In genomic region chr2:199228887-199229819, GRCh38 we compare ENCODE assay signal across 8 cellular contexts.
DNase-seq lines count a peak whose midpoint lies in the region; ATAC-seq, FAIRE-seq and TF ChIP-seq lines count a peak whose summit lies in the region.

No MANE protein-coding gene starts in this region.

- TF ChIP-seq CTCF in WTC11 (IDR thresholded peaks at IDR 0.05) (no peak), lower leg skin (IDR thresholded peaks at IDR 0.05) (no peak)

- no peak overlapping the region for H3K4me3 ChIP-seq in lower leg skin (ENCODE audit: low read depth, poor library complexity, severe bottlenecking)

- POLR2A ChIA-PET in WTC11 (lab: Charles Lee): no interaction called here

- TF ChIP-seq POLR2A in lower leg skin (IDR thresholded peaks at IDR 0.05): no peak

- H3K4me1 Mint-ChIP-seq in activated T-helper 1 cell treated with anti-CD3 and anti-CD28 coated beads, Interleukin-12 subunit alpha, Interleukin-12 subunit beta, Interleukin-2, Interleukin-4 antibody, amounts not matched to agents 30 ng/mL and 10 ng/mL and 1 ng/mL, durations not matched to agents 14 hours and 24 hours and 36 hours (ENCODE audit: low read depth): no peaks in the 10 kb centered on the region
- no peaks in the 10 kb centered on the region for H3K4me1 Mint-ChIP-seq in WTC11

- ATAC-seq in GM21526 (IDR thresholded peaks at IDR 0.05; ENCODE audit: low FRiP score, unreplicated experiment) (peak; percentile 56), WTC11 (no peak)
- peak; percentile 90 for ATAC-seq in stimulated activated naive CD8-positive, alpha-beta T cell treated with anti-CD3 and anti-CD28 coated beads, Interleukin-15, Interleukin-2, amounts not matched to agents 100 U/mL and 50 U/mL, for 24 hours

- FAIRE-seq in HTR-8/SVneo (lab: Jason Lieb, UNC): peak; percentile 91

- no peak overlapping the region for H3K4me3 Mint-ChIP-seq in activated T-helper 1 cell treated with anti-CD3 and anti-CD28 coated beads, Interleukin-12 subunit alpha, Interleukin-12 subunit beta, Interleukin-2, Interleukin-4 antibody, amounts not matched to agents 30 ng/mL and 10 ng/mL and 1 ng/mL, durations not matched to agents 14 hours and 24 hours and 36 hours
- no peak overlapping the region for H3K4me3 Mint-ChIP-seq in WTC11

- H3K9me3 Mint-ChIP-seq in activated T-helper 1 cell treated with anti-CD3 and anti-CD28 coated beads, Interleukin-12 subunit alpha, Interleukin-12 subunit beta, Interleukin-2, Interleukin-4 antibody, amounts not matched to agents 30 ng/mL and 10 ng/mL and 1 ng/mL, durations not matched to agents 14 hours and 24 hours and 36 hours: no peaks in the 10 kb centered on the region
- peaks cover 53% of the 10 kb centered on the region for H3K9me3 Mint-ChIP-seq in WTC11

- intact Hi-C loops in activated T-helper 1 cell treated with anti-CD3 and anti-CD28 coated beads, Interleukin-12 subunit alpha, Interleukin-12 subunit beta, Interleukin-2, Interleukin-4 antibody, amounts not matched to agents 30 ng/mL and 10 ng/mL and 1 ng/mL, durations not matched to agents 14 hours and 24 hours and 36 hours (cut with micrococcal nuclease): no loop called here
- intact Hi-C loops in lower leg skin (cut with DNase I; ENCODE audit: low total_unique reads): no loop called here

- no peak overlapping the region for H3K27ac Mint-ChIP-seq in activated T-helper 1 cell treated with anti-CD3 and anti-CD28 coated beads, Interleukin-12 subunit alpha, Interleukin-12 subunit beta, Interleukin-2, Interleukin-4 antibody, amounts not matched to agents 30 ng/mL and 10 ng/mL and 1 ng/mL, durations not matched to agents 14 hours and 24 hours and 36 hours
- H3K27ac Mint-ChIP-seq in WTC11: no peak overlapping the region

- DNase-seq in GM04503 (ENCODE audit: low read depth) (peak; percentile 83), HTR-8/SVneo (ENCODE audit: insufficient read length, low spot score) (peak; percentile 81), WTC11 (ENCODE audit: low spot score) (no peak), lower leg skin (ENCODE audit: low spot score in 2 of 2) (no peak)
- DNase-seq in activated T-helper 1 cell treated with anti-CD3 and anti-CD28 coated beads, Interleukin-12 subunit alpha, Interleukin-12 subunit beta, Interleukin-2, Interleukin-4 antibody, amounts not matched to agents 30 ng/mL and 10 ng/mL and 1 ng/mL, durations not matched to agents 14 hours and 24 hours and 36 hours (ENCODE audit: low spot score): peak; percentile 1
- DNase-seq in stimulated activated naive CD8-positive, alpha-beta T cell treated with anti-CD3 and anti-CD28 coated beads, Interleukin-15, Interleukin-2, amounts not matched to agents 100 U/mL and 50 U/mL, for 24 hours: peak; percentile 32
- DNase-seq in effector CD8-positive, alpha-beta T cell (lab: John Stamatoyannopoulos, UW): no peak

- 92 to 93% methylated on average over 19 of the region's 19 CpGs for WGBS in lower leg skin, 2 donors

- no peaks in the 10 kb centered on the region for H3K27me3 Mint-ChIP-seq in activated T-helper 1 cell treated with anti-CD3 and anti-CD28 coated beads, Interleukin-12 subunit alpha, Interleukin-12 subunit beta, Interleukin-2, Interleukin-4 antibody, amounts not matched to agents 30 ng/mL and 10 ng/mL and 1 ng/mL, durations not matched to agents 14 hours and 24 hours and 36 hours (ENCODE audit: insufficient read depth)
- H3K27me3 Mint-ChIP-seq in WTC11 (ENCODE audit: low read depth): no peaks in the 10 kb centered on the region

- H3K36me3 Mint-ChIP-seq in activated T-helper 1 cell treated with anti-CD3 and anti-CD28 coated beads, Interleukin-12 subunit alpha, Interleukin-12 subunit beta, Interleukin-2, Interleukin-4 antibody, amounts not matched to agents 30 ng/mL and 10 ng/mL and 1 ng/mL, durations not matched to agents 14 hours and 24 hours and 36 hours (ENCODE audit: low read depth): no peaks in the 10 kb centered on the region
- H3K36me3 Mint-ChIP-seq in WTC11: peaks cover 17% of the 10 kb centered on the region

- CTCF ChIA-PET in WTC11 (lab: Charles Lee): no interaction called here

TF ChIP-seq in WTC11, 78 proteins besides CTCF, POLR2A, EP300 and RAD21:
- TF ChIP-seq CBFB (CRISPR knock-in tag; IDR thresholded peaks at IDR 0.05; ENCODE audit: low read depth) (no peak), JUN (CRISPR knock-in tag; IDR thresholded peaks at IDR 0.05) (no peak), ZNF425 (CRISPR knock-in tag; conservative IDR thresholded peaks at IDR 0.05) (no peak), SOX15 (CRISPR knock-in tag; IDR thresholded peaks at IDR 0.05) (no peak), USF1 (CRISPR knock-in tag; IDR thresholded peaks at IDR 0.05) (no peak), ZBTB21 (CRISPR knock-in tag; IDR thresholded peaks at IDR 0.05; ENCODE audit: borderline replicate concordance) (no peak), MAX (CRISPR knock-in tag; IDR thresholded peaks at IDR 0.05) (no peak)

Comparison
In these comparisons a context has a peak if more than half of its experiments do, and no peak if none do; other contexts are left out.
1. DNase-seq: peak in GM04503 (single experiment), HTR-8/SVneo (single experiment), activated T-helper 1 cell treated with anti-CD3 and anti-CD28 coated beads, Interleukin-12 subunit alpha, Interleukin-12 subunit beta, Interleukin-2, Interleukin-4 antibody, amounts not matched to agents 30 ng/mL and 10 ng/mL and 1 ng/mL, durations not matched to agents 14 hours and 24 hours and 36 hours (single experiment) and stimulated activated naive CD8-positive, alpha-beta T cell treated with anti-CD3 and anti-CD28 coated beads, Interleukin-15, Interleukin-2, amounts not matched to agents 100 U/mL and 50 U/mL, for 24 hours (single experiment); none in WTC11 (single experiment), lower leg skin (0 of 2) and effector CD8-positive, alpha-beta T cell (single experiment).